Comparison of ENCODE assay signal across 22 cellular contexts in genomic region chr1:97143236-97143882, GRCh38.
DNase-seq lines count a peak whose midpoint lies in the region; ATAC-seq, FAIRE-seq and TF ChIP-seq lines count a peak whose summit lies in the region.
"Had no signal": no experiment of that assay in that cellular context is flagged by ENCODE, and none has a peak within 500 bp of the region (broad histone marks: within the 10 kb centered on the region; RNA-seq: fewer than 3 reads in every experiment).

No MANE protein-coding gene starts in this region.

- H2AFZ ChIP-seq in PC-3 (ENCODE audit: low read length) = no peak overlapping the region
- H2AFZ ChIP-seq in endothelial cell of umbilical vein (ENCODE audit: low read depth, low read length) = no peak overlapping the region

- H3K27me3 ChIP-seq in PC-3 (ENCODE audit: low read length) = no peaks in the 10 kb centered on the region
- no peaks in the 10 kb centered on the region for H3K27me3 ChIP-seq in endothelial cell of umbilical vein (ENCODE audit: control insufficient read depth in 2 of 2, insufficient read depth in 2 of 2, low read length in 2 of 2)
- H3K27me3 ChIP-seq in brain microvascular endothelial cell (replicated peaks) = no peaks in the 10 kb centered on the region
- H3K27me3 ChIP-seq: gastrocnemius medialis had no signal

- H3K4me3 ChIP-seq in PC-3 (ENCODE audit: low read length) = no peak overlapping the region
- no peak overlapping the region for H3K4me3 ChIP-seq in endothelial cell of umbilical vein (replicated peaks in 1 of 3; ENCODE audit: insufficient read depth in 1 of 3, low read depth in 1 of 3, low read length in 3 of 3)
- H3K4me3 ChIP-seq in brain microvascular endothelial cell (ENCODE audit: low read depth, low read length) = no peak overlapping the region
- H3K4me3 ChIP-seq: gastrocnemius medialis, psoas muscle had no signal

- peak overlapping the region; percentile 36 for H3K4me2 ChIP-seq in PC-3 (ENCODE audit: low read length)
- no peak overlapping the region for H3K4me2 ChIP-seq in endothelial cell of umbilical vein (ENCODE audit: insufficient read depth, low read length)

- dilution Hi-C loops in endothelial cell of umbilical vein (cut with MboI; ENCODE audit: extremely low pct_ligation_motif_present, low sequenced_read_pairs) = no loop called here

- no peak for TF ChIP-seq CTCF in PC-3 (conservative IDR thresholded peaks at IDR 0.05; ENCODE audit: low read depth, low read length)
- TF ChIP-seq CTCF in endothelial cell of umbilical vein (IDR thresholded peaks at IDR 0.05; ENCODE audit: extremely low read depth in 1 of 2, insufficient read depth in 1 of 2, low read depth in 1 of 2, low read length in 2 of 2) = no peak
- TF ChIP-seq CTCF in osteocyte (IDR thresholded peaks at IDR 0.05) = no peak
- no peak for TF ChIP-seq CTCF in brain microvascular endothelial cell (IDR thresholded peaks at IDR 0.05; ENCODE audit: low read depth, low read length, missing control alignments)

- no peak overlapping the region for H3K4me3 Mint-ChIP-seq in osteocyte (ENCODE audit: unreplicated experiment)
- no peak overlapping the region for H3K4me3 Mint-ChIP-seq in activated naive CD8-positive, alpha-beta T cell treated with anti-CD3 and anti-CD28 coated beads for 36 hours
- H3K4me3 Mint-ChIP-seq: brain; CD8-positive, alpha-beta T cell; mesothelial cell of epicardium; nephron had no signal

- no peaks in the 10 kb centered on the region for H4K20me1 ChIP-seq in PC-3 (ENCODE audit: low read length)
- H4K20me1 ChIP-seq in endothelial cell of umbilical vein (replicated peaks; ENCODE audit: control insufficient read depth, extremely low read depth, insufficient read depth, low read length) = no peaks in the 10 kb centered on the region

- TF ChIP-seq POLR2A in endothelial cell of umbilical vein (IDR thresholded peaks at IDR 0.05; ENCODE audit: low read depth, low read length) = no peak

- no peak for FAIRE-seq in endothelial cell of umbilical vein (lab: Jason Lieb, UNC)

- H3K36me3 Mint-ChIP-seq in osteocyte (ENCODE audit: unreplicated experiment) = peaks cover 4% of the 10 kb centered on the region
- H3K36me3 Mint-ChIP-seq in activated naive CD8-positive, alpha-beta T cell treated with anti-CD3 and anti-CD28 coated beads for 36 hours = peaks cover 4% of the 10 kb centered on the region
- H3K36me3 Mint-ChIP-seq: brain, mesothelial cell of epicardium had no signal

- peak; percentile 57 for ATAC-seq in PC-3
- ATAC-seq: CD8-positive, alpha-beta T cell; gastrocnemius medialis; psoas muscle had no signal

- H3K9ac ChIP-seq in PC-3 (ENCODE audit: low read length) = no peak overlapping the region
- H3K9ac ChIP-seq in endothelial cell of umbilical vein (replicated peaks; ENCODE audit: extremely low read depth, insufficient read depth, low read length) = no peak overlapping the region

- H3K9me3 ChIP-seq in PC-3 (ENCODE audit: low read length) = no peaks in the 10 kb centered on the region
- no peaks in the 10 kb centered on the region for H3K9me3 ChIP-seq in endothelial cell of umbilical vein (replicated peaks; ENCODE audit: control insufficient read depth, insufficient read depth, low read length)
- H3K9me3 ChIP-seq: gastrocnemius medialis, psoas muscle had no signal

- H3K9me2 ChIP-seq in PC-3 (replicated peaks; ENCODE audit: low read length) = no peaks in the 10 kb centered on the region

- H3F3A ChIP-seq in PC-3 (ENCODE audit: low read length, unreplicated experiment) = no peaks in the 10 kb centered on the region

- POLR2A ChIA-PET in PC-3 (lab: Charles Lee; ENCODE audit: unreplicated experiment) = interaction anchor here (0.6 to 1.2 kb wide), 2 partner anchors 635 to 1172 kb away, joined by 3 to 14 read pairs; no protein-coding TSS in a partner anchor
- POLR2A ChIA-PET in endothelial cell of umbilical vein (lab: Charles Lee) = no interaction called here

- H3K27ac ChIP-seq in PC-3 (ENCODE audit: low read length) (peak overlapping the region; percentile 56), endothelial cell of umbilical vein (ENCODE audit: insufficient read depth, low read depth, low read length) (no peak overlapping the region), brain microvascular endothelial cell (no peak overlapping the region)
- H3K27ac ChIP-seq: gastrocnemius medialis, psoas muscle had no signal

- in situ Hi-C loops in brain microvascular endothelial cell (cut with HindIII; ENCODE audit: low pct_ligation_motif_present, low sequenced_read_pairs) = no loop called here

- no TSS peak for BruUV-seq in PC-3 (replicated peaks; lab: Mats Ljungman, UMichigan)
- BruUV-seq in endothelial cell of umbilical vein (replicated peaks; lab: Mats Ljungman, UMichigan) = no TSS peak

- H3K9me1 ChIP-seq in endothelial cell of umbilical vein (replicated peaks; ENCODE audit: control insufficient read depth, extremely low read depth, insufficient read depth, low read length) = no peaks in the 10 kb centered on the region

- no peaks in the 10 kb centered on the region for H3K9me3 Mint-ChIP-seq in osteocyte (ENCODE audit: unreplicated experiment)
- no peaks in the 10 kb centered on the region for H3K9me3 Mint-ChIP-seq in activated naive CD8-positive, alpha-beta T cell treated with anti-CD3 and anti-CD28 coated beads for 36 hours
- H3K9me3 Mint-ChIP-seq: CD8-positive, alpha-beta T cell; mesothelial cell of epicardium; nephron had no signal

- H3K27ac Mint-ChIP-seq in osteocyte (ENCODE audit: unreplicated experiment) = peak overlapping the region; percentile 52
- no peak overlapping the region for H3K27ac Mint-ChIP-seq in activated naive CD8-positive, alpha-beta T cell treated with anti-CD3 and anti-CD28 coated beads for 36 hours
- H3K27ac Mint-ChIP-seq: CD8-positive, alpha-beta T cell; mesothelial cell of epicardium; nephron had no signal

- CTCF ChIA-PET in PC-3 (lab: Charles Lee) (interaction anchor here (0.5 kb wide), 1 partner anchor 82 kb away, joined by 3 read pairs; no protein-coding TSS in a partner anchor), endothelial cell of umbilical vein (lab: Charles Lee) (interaction anchor here (1.1 kb wide), 2 partner anchors 56 to 1325 kb away, joined by 3 to 4 read pairs; no protein-coding TSS in a partner anchor)

- H3K4me1 Mint-ChIP-seq in osteocyte (ENCODE audit: unreplicated experiment) = peaks cover 77% of the 10 kb centered on the region
- H3K4me1 Mint-ChIP-seq in activated naive CD8-positive, alpha-beta T cell treated with anti-CD3 and anti-CD28 coated beads for 36 hours = peaks cover 3% of the 10 kb centered on the region

- peaks cover 24% of the 10 kb centered on the region for H3K4me1 ChIP-seq in PC-3 (ENCODE audit: insufficient read depth, low read length)
- H3K4me1 ChIP-seq in endothelial cell of umbilical vein (ENCODE audit: control insufficient read depth, extremely low read depth, insufficient read depth, low read length) = peaks cover 33% of the 10 kb centered on the region

- H3K27me3 Mint-ChIP-seq in osteocyte (ENCODE audit: unreplicated experiment) = no peaks in the 10 kb centered on the region
- H3K27me3 Mint-ChIP-seq in activated naive CD8-positive, alpha-beta T cell treated with anti-CD3 and anti-CD28 coated beads for 36 hours = no peaks in the 10 kb centered on the region

- peak; percentile 16 for DNase-seq in EH (ENCODE audit: low read depth)
- DNase-seq in PC-3 = peak; percentile 81
- DNase-seq in endothelial cell of umbilical vein (ENCODE audit: low read depth, low spot score) = peak; percentile 9
- no peak for DNase-seq in osteocyte (ENCODE audit: extremely low spot score, unreplicated experiment)
- no peak for DNase-seq in activated naive CD8-positive, alpha-beta T cell treated with anti-CD3 and anti-CD28 coated beads for 36 hours
- DNase-seq in anterior cingulate cortex (lab: John Stamatoyannopoulos, UW) = no peak
- DNase-seq in H4 (ENCODE audit: low spot score) = no peak
- DNase-seq in brain microvascular endothelial cell = no peak
- DNase-seq: activated CD4-positive, alpha-beta T cell treated with anti-CD3 and anti-CD28 coated beads, Interleukin-2, amount 50 U/mL, for 48 hours; activated T-cell treated with anti-CD3 and anti-CD28 coated beads for 4 hours; CD8-positive, alpha-beta T cell; cortex of kidney; DMS79; gastrocnemius medialis; left cardiac atrium; NCI-H1105 treated with DMSO at 0.1 percent for 48 hours; NCI-H526 treated with DMSO at 0.1 percent for 48 hours; psoas muscle; T-helper 2 cell had no signal

- H3K79me2 ChIP-seq in PC-3 (ENCODE audit: low read length) (no peaks in the 10 kb centered on the region), endothelial cell of umbilical vein (ENCODE audit: control insufficient read depth, insufficient read depth, low read length) (no peaks in the 10 kb centered on the region)

- intact Hi-C loops in PC-3 (cut with micrococcal nuclease) = loop anchor here (5.0 to 10.0 kb wide), 5 partner anchors 71 to 1181 kb away; no protein-coding TSS in a partner anchor
- intact Hi-C loops in endothelial cell of umbilical vein (cut with micrococcal nuclease) = no loop called here

- H3K36me3 ChIP-seq in PC-3 (ENCODE audit: low read depth, low read length) (no peaks in the 10 kb centered on the region), endothelial cell of umbilical vein (ENCODE audit: control insufficient read depth in 2 of 2, extremely low read depth in 1 of 2, insufficient read depth in 2 of 2, low read length in 2 of 2) (no peaks in the 10 kb centered on the region), brain microvascular endothelial cell (replicated peaks) (no peaks in the 10 kb centered on the region)
- H3K36me3 ChIP-seq: gastrocnemius medialis had no signal

TF ChIP-seq in endothelial cell of umbilical vein, 7 proteins besides CTCF, POLR2A, EP300 and RAD21:
- TF ChIP-seq POLR2AphosphoS5 (IDR thresholded peaks at IDR 0.05; ENCODE audit: insufficient read depth, low read depth, low read length) = no peak
- no peak for TF ChIP-seq FOS (IDR thresholded peaks at IDR 0.05; ENCODE audit: borderline replicate concordance, insufficient read depth, low read length)
- TF ChIP-seq, protein P1, sequence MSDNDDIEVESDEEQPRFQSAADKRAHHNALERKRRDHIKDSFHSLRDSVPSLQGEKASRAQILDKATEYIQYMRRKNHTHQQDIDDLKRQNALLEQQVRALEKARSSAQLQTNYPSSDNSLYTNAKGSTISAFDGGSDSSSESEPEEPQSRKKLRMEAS (IDR thresholded peaks at IDR 0.05; ENCODE audit: insufficient read depth, insufficient read length) = no peak
- no peak for TF ChIP-seq JUN (IDR thresholded peaks at IDR 0.05; ENCODE audit: borderline replicate concordance, insufficient read depth, insufficient read length, low read depth)
- TF ChIP-seq MYC (IDR thresholded peaks at IDR 0.05; ENCODE audit: low read depth, low read length) = no peak
- no peak for TF ChIP-seq GATA2 (IDR thresholded peaks at IDR 0.05; ENCODE audit: insufficient read depth, insufficient read length, low read depth, low read length)
- TF ChIP-seq EZH2 (IDR thresholded peaks at IDR 0.05; ENCODE audit: borderline replicate concordance, low read depth, low read length, severe bottlenecking) = no peak

Comparison
In these comparisons a context has a peak if more than half of its experiments do, and no peak if none do; other contexts are left out.
1. DNase-seq: peak in EH (single experiment), PC-3 (single experiment) and endothelial cell of umbilical vein (single experiment); none in osteocyte (single experiment), activated naive CD8-positive, alpha-beta T cell treated with anti-CD3 and anti-CD28 coated beads for 36 hours (single experiment), anterior cingulate cortex (0 of 58), H4 (single experiment) and brain microvascular endothelial cell (single experiment).